Comparison of ENCODE assay signal across 28 cellular contexts in the genomic region with DNA sequence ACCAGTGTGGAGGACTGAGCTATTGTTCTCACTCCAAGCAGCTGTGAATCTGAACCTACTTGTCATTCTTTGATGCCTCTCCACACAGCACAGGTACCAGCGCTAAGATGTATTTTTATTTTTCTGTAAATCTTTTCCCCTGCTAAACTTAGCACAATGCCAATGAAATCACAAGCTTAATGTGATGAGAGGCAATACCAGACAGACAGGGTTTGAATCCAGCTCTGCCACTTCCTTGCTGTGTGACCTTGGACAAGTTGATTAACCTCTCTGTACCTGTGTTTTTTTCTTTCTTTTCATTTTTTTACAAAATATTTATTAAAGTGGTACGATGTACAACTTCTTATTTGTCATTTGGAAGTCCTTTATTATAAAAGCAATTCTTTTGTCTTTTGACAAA.
"Had no signal": no experiment of that assay in that cellular context is flagged by ENCODE, and none has a peak within 500 bp of the region (broad histone marks: within the 10 kb centered on the region; RNA-seq: fewer than 3 reads in every experiment).

No MANE protein-coding gene starts in this region.

- H3K9me3 ChIP-seq: colonic mucosa, esophagus squamous epithelium, gastrocnemius medialis, mucosa of descending colon had no signal

- H3K27me3 Mint-ChIP-seq: dendritic cell treated with granulocyte-macrophage colony-stimulating factor and Interleukin-4, amounts not matched to agents 40 ng/mL and 50 ng/mL, for 4 days; effector memory CD8-positive, alpha-beta T cell had no signal

- H3K27me3 ChIP-seq: colonic mucosa, esophagus squamous epithelium, heart right ventricle, left lung had no signal

- H3K4me1 Mint-ChIP-seq: naive B cell had no signal

- FAIRE-seq: endometrium, islet of Langerhans, keratinocyte had no signal

- H3K36me3 Mint-ChIP-seq: mesothelial cell of epicardium had no signal

- H3K27ac ChIP-seq: colonic mucosa, epithelial cell of prostate, esophagus squamous epithelium, gastrocnemius medialis, heart right ventricle, left lung, lower lobe of right lung had no signal

- H3K36me3 ChIP-seq: colonic mucosa, esophagus squamous epithelium, gastrocnemius medialis, heart right ventricle, left lung, lower lobe of right lung had no signal

- ATAC-seq: effector memory CD8-positive, alpha-beta T cell; esophagus mucosa; gastrocnemius medialis; heart right ventricle; left cardiac atrium; left lung; left ventricle myocardium superior; lower lobe of right lung; mucosa of descending colon had no signal

- H3K4me3 Mint-ChIP-seq: dendritic cell treated with granulocyte-macrophage colony-stimulating factor and Interleukin-4, amounts not matched to agents 40 ng/mL and 50 ng/mL, for 4 days; effector memory CD8-positive, alpha-beta T cell; endodermal cell; mesothelial cell of epicardium; naive B cell had no signal

- H3K27ac Mint-ChIP-seq: dendritic cell treated with granulocyte-macrophage colony-stimulating factor and Interleukin-4, amounts not matched to agents 40 ng/mL and 50 ng/mL, for 4 days; effector memory CD8-positive, alpha-beta T cell; endodermal cell; mesothelial cell of epicardium; naive B cell had no signal

- DNase-seq: colonic mucosa; cortex of kidney; effector CD8-positive, alpha-beta T cell; effector memory CD8-positive, alpha-beta T cell; erythroblast; esophagus squamous epithelium; foreskin fibroblast; foreskin melanocyte; gastrocnemius medialis; glutamatergic neuron; head of caudate nucleus; heart right ventricle; hippocampal formation; left cardiac atrium; left lung; left ventricle myocardium superior; lower lobe of right lung; mesenchymal stem cell; mucosa of descending colon; naive B cell had no signal

- H3K4me1 ChIP-seq: colonic mucosa, esophagus squamous epithelium, gastrocnemius medialis, heart right ventricle, left lung, lower lobe of right lung had no signal

- H3K4me3 ChIP-seq: colonic mucosa, esophagus squamous epithelium, gastrocnemius medialis, heart right ventricle, left lung, lower lobe of right lung, mucosa of descending colon had no signal
